ENCODE assay signal across 15 cellular contexts in genomic region chr12:24643120-24644119, GRCh38.
DNase-seq lines count a peak whose midpoint lies in the region; ATAC-seq and TF ChIP-seq lines count a peak whose summit lies in the region.
"Had no signal": no experiment of that assay in that cellular context is flagged by ENCODE, and none has a peak within 500 bp of the region (broad histone marks: within the 10 kb centered on the region; RNA-seq: fewer than 3 reads in every experiment).

No MANE protein-coding gene starts in this region.

- no peak for TF ChIP-seq CTCF in GM23338 (conservative IDR thresholded peaks at IDR 0.05; ENCODE audit: low read depth in 2 of 2)
- no peak for TF ChIP-seq CTCF in Loucy (conservative IDR thresholded peaks at IDR 0.05; ENCODE audit: low read length)
- no peak for TF ChIP-seq CTCF in smooth muscle cell (IDR thresholded peaks at IDR 0.05; ENCODE audit: borderline replicate concordance, insufficient read depth, poor library complexity, severe bottlenecking)

- no peaks in the 10 kb centered on the region for H3K36me3 Mint-ChIP-seq in GM23338 (ENCODE audit: low read depth)
- no peaks in the 10 kb centered on the region for H3K36me3 Mint-ChIP-seq in activated T-helper 2 cell treated with anti-CD3 and anti-CD28 coated beads, Interferon-gamma antibody, Interleukin-2, Interleukin-4, amounts not matched to agents 10 μg/mL and 5 μg/mL and 100 μg/mL, durations not matched to agents 14 hours and 24 hours and 36 hours (ENCODE audit: low read depth)
- H3K36me3 Mint-ChIP-seq: CD8-positive, alpha-beta T cell had no signal

- H3K27ac Mint-ChIP-seq in GM23338 = no peak overlapping the region
- H3K27ac Mint-ChIP-seq in activated T-helper 2 cell treated with anti-CD3 and anti-CD28 coated beads, Interferon-gamma antibody, Interleukin-2, Interleukin-4, amounts not matched to agents 10 μg/mL and 5 μg/mL and 100 μg/mL, durations not matched to agents 14 hours and 24 hours and 36 hours = no peak overlapping the region
- H3K27ac Mint-ChIP-seq: B cell; CD8-positive, alpha-beta T cell had no signal

- no peak overlapping the region for H3K4me2 ChIP-seq in GM23338
- H3K4me2 ChIP-seq in Loucy (ENCODE audit: low read depth, low read length, poor library complexity, severe bottlenecking) = peak overlapping the region; percentile 1
- H3K4me2 ChIP-seq in smooth muscle cell = no peak overlapping the region

- no peaks in the 10 kb centered on the region for H4K20me1 ChIP-seq in GM23338 (replicated peaks; ENCODE audit: insufficient read depth)
- no peaks in the 10 kb centered on the region for H4K20me1 ChIP-seq in Loucy (ENCODE audit: insufficient read depth, low read length, poor library complexity, severe bottlenecking)
- no peaks in the 10 kb centered on the region for H4K20me1 ChIP-seq in smooth muscle cell (ENCODE audit: low read depth)
- H4K20me1 ChIP-seq: BLaER1 treated with 17β-estradiol and CSF1 and Interleukin-3, amounts not matched to agents 10 nM and 100 nM had no signal

- H3K9ac ChIP-seq in Loucy (ENCODE audit: low read depth, low read length, poor library complexity, severe bottlenecking) = no peak overlapping the region
- no peak overlapping the region for H3K9ac ChIP-seq in smooth muscle cell (ENCODE audit: low read depth)
- H3K9ac ChIP-seq: BLaER1 treated with 17β-estradiol and CSF1 and Interleukin-3, amounts not matched to agents 10 nM and 100 nM had no signal

- H3K9me3 Mint-ChIP-seq in GM23338 = no peaks in the 10 kb centered on the region
- H3K9me3 Mint-ChIP-seq in activated T-helper 2 cell treated with anti-CD3 and anti-CD28 coated beads, Interferon-gamma antibody, Interleukin-2, Interleukin-4, amounts not matched to agents 10 μg/mL and 5 μg/mL and 100 μg/mL, durations not matched to agents 14 hours and 24 hours and 36 hours = no peaks in the 10 kb centered on the region

- peak overlapping the region; percentile 82; the same call in 1 of the 2 replicates for H2AFZ ChIP-seq in GM23338
- peak overlapping the region; percentile 74 for H2AFZ ChIP-seq in Loucy (ENCODE audit: low read length)
- H2AFZ ChIP-seq in smooth muscle cell (ENCODE audit: low read depth) = peak overlapping the region; percentile 72

- no peaks in the 10 kb centered on the region for H3K27me3 ChIP-seq in GM23338 (ENCODE audit: insufficient read depth)
- no peaks in the 10 kb centered on the region for H3K27me3 ChIP-seq in Loucy (ENCODE audit: insufficient read depth, low read length, poor library complexity, severe bottlenecking)
- no peaks in the 10 kb centered on the region for H3K27me3 ChIP-seq in smooth muscle cell (ENCODE audit: low read depth)
- H3K27me3 ChIP-seq: BLaER1 treated with 17β-estradiol and CSF1 and Interleukin-3, amounts not matched to agents 10 nM and 100 nM had no signal

- no peak for DNase-seq in GM23338 (ENCODE audit: low spot score)
- DNase-seq in foreskin melanocyte = peak; percentile 15
- DNase-seq in smooth muscle cell (lab: John Stamatoyannopoulos, UW; ENCODE audit: unreplicated experiment) = no peak
- no peak for DNase-seq in activated T-helper 2 cell treated with anti-CD3 and anti-CD28 coated beads, Interferon-gamma antibody, Interleukin-2, Interleukin-4, amounts not matched to agents 10 μg/mL and 5 μg/mL and 100 μg/mL, durations not matched to agents 14 hours and 24 hours and 36 hours (ENCODE audit: low spot score)
- no peak for DNase-seq in glomerular visceral epithelial cell (ENCODE audit: extremely low spot score)
- DNase-seq: Calu3; CD8-positive, alpha-beta T cell; DMS79 treated with DMSO at 0.1 percent for 48 hours; EL had no signal

- intact Hi-C loops in activated T-helper 2 cell treated with anti-CD3 and anti-CD28 coated beads, Interferon-gamma antibody, Interleukin-2, Interleukin-4, amounts not matched to agents 10 μg/mL and 5 μg/mL and 100 μg/mL, durations not matched to agents 14 hours and 24 hours and 36 hours (cut with micrococcal nuclease) = no loop called here

- H3K4me3 ChIP-seq in GM23338 (no peak overlapping the region), Loucy (ENCODE audit: low read length, poor library complexity, severe bottlenecking) (no peak overlapping the region), smooth muscle cell (no peak overlapping the region)
- H3K4me3 ChIP-seq: BLaER1 treated with 17β-estradiol and CSF1 and Interleukin-3, amounts not matched to agents 10 nM and 100 nM; GM12878; HAP-1 had no signal

- H3K79me2 ChIP-seq in GM23338 (replicated peaks; ENCODE audit: insufficient read depth) = no peaks in the 10 kb centered on the region
- H3K79me2 ChIP-seq in Loucy (ENCODE audit: insufficient read depth, low read length) = no peaks in the 10 kb centered on the region
- no peaks in the 10 kb centered on the region for H3K79me2 ChIP-seq in smooth muscle cell (ENCODE audit: low read depth)

- H3K4me1 Mint-ChIP-seq in GM23338 = no peaks in the 10 kb centered on the region; the same call in 2 of the 3 replicates
- H3K4me1 Mint-ChIP-seq in activated T-helper 2 cell treated with anti-CD3 and anti-CD28 coated beads, Interferon-gamma antibody, Interleukin-2, Interleukin-4, amounts not matched to agents 10 μg/mL and 5 μg/mL and 100 μg/mL, durations not matched to agents 14 hours and 24 hours and 36 hours (ENCODE audit: low read depth) = no peaks in the 10 kb centered on the region

- ATAC-seq in GM23338 (no peak), GM21360 (IDR thresholded peaks at IDR 0.05; ENCODE audit: unreplicated experiment) (no peak)
- ATAC-seq: CD8-positive, alpha-beta T cell; GM12878 had no signal

- no peaks in the 10 kb centered on the region for H3K27me3 Mint-ChIP-seq in GM23338 (ENCODE audit: insufficient read depth, low read depth, poor library complexity)
- no peaks in the 10 kb centered on the region for H3K27me3 Mint-ChIP-seq in activated T-helper 2 cell treated with anti-CD3 and anti-CD28 coated beads, Interferon-gamma antibody, Interleukin-2, Interleukin-4, amounts not matched to agents 10 μg/mL and 5 μg/mL and 100 μg/mL, durations not matched to agents 14 hours and 24 hours and 36 hours (ENCODE audit: low read depth)
- H3K27me3 Mint-ChIP-seq: B cell had no signal

- H3K4me3 Mint-ChIP-seq in GM23338 = no peak overlapping the region
- H3K4me3 Mint-ChIP-seq in activated T-helper 2 cell treated with anti-CD3 and anti-CD28 coated beads, Interferon-gamma antibody, Interleukin-2, Interleukin-4, amounts not matched to agents 10 μg/mL and 5 μg/mL and 100 μg/mL, durations not matched to agents 14 hours and 24 hours and 36 hours (ENCODE audit: low read depth) = no peak overlapping the region
- H3K4me3 Mint-ChIP-seq: B cell; CD8-positive, alpha-beta T cell had no signal

- no peaks in the 10 kb centered on the region for H3K36me3 ChIP-seq in GM23338 (ENCODE audit: insufficient read depth)
- no peaks in the 10 kb centered on the region for H3K36me3 ChIP-seq in Loucy (ENCODE audit: insufficient read depth, low read length)
- H3K36me3 ChIP-seq in smooth muscle cell (ENCODE audit: low read depth) = no peaks in the 10 kb centered on the region
- H3K36me3 ChIP-seq: BLaER1 treated with 17β-estradiol and CSF1 and Interleukin-3, amounts not matched to agents 10 nM and 100 nM; HAP-1 had no signal

- H3K4me1 ChIP-seq in GM23338 (ENCODE audit: insufficient read depth) = no peaks in the 10 kb centered on the region
- H3K4me1 ChIP-seq in Loucy (ENCODE audit: insufficient read depth, low read length, poor library complexity, severe bottlenecking) = peaks cover 7% of the 10 kb centered on the region
- no peaks in the 10 kb centered on the region for H3K4me1 ChIP-seq in smooth muscle cell (ENCODE audit: low read depth)
- H3K4me1 ChIP-seq: HAP-1 had no signal

- H3F3A ChIP-seq in GM23338 (replicated peaks; ENCODE audit: low read depth) (no peaks in the 10 kb centered on the region), Loucy (ENCODE audit: low read depth) (no peaks in the 10 kb centered on the region), smooth muscle cell (ENCODE audit: low read depth) (no peaks in the 10 kb centered on the region)

- no peak overlapping the region for H3K27ac ChIP-seq in GM23338 (ENCODE audit: low read depth)
- H3K27ac ChIP-seq in smooth muscle cell (ENCODE audit: low read depth) = no peak overlapping the region

- H3K9me2 ChIP-seq in GM23338 (ENCODE audit: insufficient read depth) (no peaks in the 10 kb centered on the region), Loucy (replicated peaks; ENCODE audit: low read depth, low read length) (no peaks in the 10 kb centered on the region)

- H3K9me3 ChIP-seq in Loucy (ENCODE audit: insufficient read depth, low read depth, low read length) (no peaks in the 10 kb centered on the region), smooth muscle cell (replicated peaks; ENCODE audit: low read depth) (no peaks in the 10 kb centered on the region)
- H3K9me3 ChIP-seq: HAP-1 had no signal

- WGBS in smooth muscle cell (ENCODE audit: low lambda C conversion rate) = 62% methylated on average over 4 of the region's 4 CpGs

TF ChIP-seq in GM23338, 12 proteins besides CTCF, POLR2A, EP300 and RAD21 (continues in another document):
- TF ChIP-seq STAT1 (IDR thresholded peaks at IDR 0.05; ENCODE audit: unreplicated experiment) = no peak
- TF ChIP-seq JUNB (IDR thresholded peaks at IDR 0.05; ENCODE audit: unreplicated experiment) = no peak
- no peak for TF ChIP-seq REST (IDR thresholded peaks at IDR 0.05; ENCODE audit: unreplicated experiment)
- TF ChIP-seq EZH2 (IDR thresholded peaks at IDR 0.05; ENCODE audit: low read depth, unreplicated experiment) = no peak
- no peak for TF ChIP-seq EZH2phosphoT487 (IDR thresholded peaks at IDR 0.05; ENCODE audit: unreplicated experiment)
